Comparison of ENCODE assay signal across 8 cellular contexts in genomic region chr5:26700759-26701384, GRCh38.
A peak's percentile ranks its signal among the peaks of the same experiment; 100 is the strongest.
DNase-seq lines count a peak whose midpoint lies in the region; ATAC-seq and TF ChIP-seq lines count a peak whose summit lies in the region.

No MANE protein-coding gene starts in this region.

- intact Hi-C loops in dorsolateral prefrontal cortex (cut with DNase I), result no loop called here

- H3K4me1 ChIP-seq in NT2/D1 (ENCODE audit: insufficient read depth, insufficient read length), result no peaks in the 10 kb centered on the region

- H3K4me3 ChIP-seq in NT2/D1 (ENCODE audit: insufficient read length, low read depth) (no peak overlapping the region), dorsolateral prefrontal cortex (peak overlapping the region in 1 of 59 donors; percentile 20), retinal pigment epithelial cell (ENCODE audit: low read length) (no peak overlapping the region)

- peak; percentile 24 for DNase-seq in KG1 (lab: John Stamatoyannopoulos, UW)
- DNase-seq in NT2/D1 (ENCODE audit: low read depth, low spot score), result peak; percentile 5
- DNase-seq in dorsolateral prefrontal cortex, result peak in 3 of 10 donors; percentile 27 to 46 (median 44)
- DNase-seq in retinal pigment epithelial cell (ENCODE audit: low read depth), result peak; percentile 22
- DNase-seq in stimulated activated naive CD4-positive, alpha-beta T cell (lab: John Stamatoyannopoulos, UW), result no peak
- no peak for DNase-seq in AG20443 (ENCODE audit: low spot score)

- H3K27ac ChIP-seq in dorsolateral prefrontal cortex, result no peak overlapping the region

- TF ChIP-seq CTCF in GM12874 (IDR thresholded peaks at IDR 0.05; ENCODE audit: insufficient read depth, low read depth, low read length), result peak; percentile 31; the same call in 1 of the 2 replicates
- TF ChIP-seq CTCF in dorsolateral prefrontal cortex (IDR thresholded peaks at IDR 0.05 in 54 of 56, conservative IDR thresholded peaks at IDR 0.05 in 2 of 56; ENCODE audit: low read depth in 1 of 56, partially characterized antibody in 56 of 56), result peak in 54 of 56 donors; percentile 29 to 65 (median 51)
- peak; percentile 86 for TF ChIP-seq CTCF in retinal pigment epithelial cell (conservative IDR thresholded peaks at IDR 0.05; ENCODE audit: low read depth, low read length)

- H3K27me3 ChIP-seq in NT2/D1 (ENCODE audit: insufficient read depth, insufficient read length), result no peaks in the 10 kb centered on the region
- no peaks in the 10 kb centered on the region for H3K27me3 ChIP-seq in dorsolateral prefrontal cortex

- no peak for ATAC-seq in GM18517 (IDR thresholded peaks at IDR 0.05; ENCODE audit: unreplicated experiment)

- no peaks in the 10 kb centered on the region for H3K9me3 ChIP-seq in NT2/D1 (ENCODE audit: insufficient read depth, low read length)

- no peaks in the 10 kb centered on the region for H3K36me3 ChIP-seq in NT2/D1 (ENCODE audit: insufficient read depth, insufficient read length, low read length)

- no peak overlapping the region for H3K9ac ChIP-seq in NT2/D1 (ENCODE audit: insufficient read length, low read depth)

Comparison
In these comparisons a context has a peak if more than half of its experiments do, and no peak if none do; other contexts are left out.
1. CTCF ChIP-seq: peak in every context shown above with its lines; median percentile 86 in retinal pigment epithelial cell; 51 in dorsolateral prefrontal cortex; 31 in GM12874.
2. DNase-seq: peak in KG1 (single experiment), NT2/D1 (single experiment) and retinal pigment epithelial cell (single experiment); none in stimulated activated naive CD4-positive, alpha-beta T cell (0 of 6) and AG20443 (single experiment).